Comparison of ENCODE assay signal across 8 cellular contexts in genomic region chr7:77940647-77941046, GRCh38.
DNase-seq lines count a peak whose midpoint lies in the region; ATAC-seq and TF ChIP-seq lines count a peak whose summit lies in the region.

No MANE protein-coding gene starts in this region.

- BruUV-seq in Calu3 (replicated peaks; lab: Mats Ljungman, UMichigan): no TSS peak

- TF ChIP-seq CTCF in Calu3 (IDR thresholded peaks at IDR 0.05; ENCODE audit: unreplicated experiment) (no peak), chondrocyte (IDR thresholded peaks at IDR 0.05) (peak; percentile 93)

- H3K4me3 Mint-ChIP-seq in Calu3 (ENCODE audit: low read depth, unreplicated experiment) (no peak overlapping the region), chondrocyte (ENCODE audit: unreplicated experiment) (no peak overlapping the region)

- H3K4me1 Mint-ChIP-seq in Calu3 (ENCODE audit: low read depth, unreplicated experiment) (no peaks in the 10 kb centered on the region), chondrocyte (ENCODE audit: low read depth) (no peaks in the 10 kb centered on the region)

- H3K36me3 Mint-ChIP-seq in Calu3 (ENCODE audit: insufficient read depth, unreplicated experiment) (no peaks in the 10 kb centered on the region), chondrocyte (ENCODE audit: low read depth) (peaks cover 6% of the 10 kb centered on the region)

- H3K27ac Mint-ChIP-seq in Calu3 (ENCODE audit: unreplicated experiment): no peak overlapping the region
- H3K27ac Mint-ChIP-seq in chondrocyte (ENCODE audit: unreplicated experiment): no peak overlapping the region

- H3K9me3 Mint-ChIP-seq in Calu3 (ENCODE audit: low read depth, unreplicated experiment) (no peaks in the 10 kb centered on the region), chondrocyte (ENCODE audit: low read depth) (no peaks in the 10 kb centered on the region)

- H3K27me3 Mint-ChIP-seq in Calu3 (ENCODE audit: unreplicated experiment) (no peaks in the 10 kb centered on the region), chondrocyte (ENCODE audit: low read depth) (no peaks in the 10 kb centered on the region)

- intact Hi-C loops in Calu3 (cut with micrococcal nuclease; ENCODE audit: unreplicated experiment): loop anchor here (2.0 kb wide), 1 partner anchor 284 kb away; no protein-coding TSS in a partner anchor

- ATAC-seq in GM21576 (IDR thresholded peaks at IDR 0.05; ENCODE audit: unreplicated experiment): peak; percentile 51
- ATAC-seq in GM21423 (IDR thresholded peaks at IDR 0.05; ENCODE audit: unreplicated experiment): no peak
- no peak for ATAC-seq in GM19035 (IDR thresholded peaks at IDR 0.05; ENCODE audit: unreplicated experiment)
- no peak for ATAC-seq in GM18519 (IDR thresholded peaks at IDR 0.05; ENCODE audit: low FRiP score, unreplicated experiment)

- CTCF ChIA-PET in Calu3 (lab: Charles Lee): interaction anchor here (0.6 kb wide), 1 partner anchor 152 kb away, joined by 4 read pairs; no protein-coding TSS in a partner anchor

- DNase-seq in Calu3 (peak; percentile 7), NCI-H82 (lab: John Stamatoyannopoulos, UW) (peak; percentile 54), chondrocyte (ENCODE audit: low spot score) (no peak), midbrain (lab: John Stamatoyannopoulos, UW) (peak; percentile 44)
